1 cellular context compared by ENCODE assay signal in the genomic region with DNA sequence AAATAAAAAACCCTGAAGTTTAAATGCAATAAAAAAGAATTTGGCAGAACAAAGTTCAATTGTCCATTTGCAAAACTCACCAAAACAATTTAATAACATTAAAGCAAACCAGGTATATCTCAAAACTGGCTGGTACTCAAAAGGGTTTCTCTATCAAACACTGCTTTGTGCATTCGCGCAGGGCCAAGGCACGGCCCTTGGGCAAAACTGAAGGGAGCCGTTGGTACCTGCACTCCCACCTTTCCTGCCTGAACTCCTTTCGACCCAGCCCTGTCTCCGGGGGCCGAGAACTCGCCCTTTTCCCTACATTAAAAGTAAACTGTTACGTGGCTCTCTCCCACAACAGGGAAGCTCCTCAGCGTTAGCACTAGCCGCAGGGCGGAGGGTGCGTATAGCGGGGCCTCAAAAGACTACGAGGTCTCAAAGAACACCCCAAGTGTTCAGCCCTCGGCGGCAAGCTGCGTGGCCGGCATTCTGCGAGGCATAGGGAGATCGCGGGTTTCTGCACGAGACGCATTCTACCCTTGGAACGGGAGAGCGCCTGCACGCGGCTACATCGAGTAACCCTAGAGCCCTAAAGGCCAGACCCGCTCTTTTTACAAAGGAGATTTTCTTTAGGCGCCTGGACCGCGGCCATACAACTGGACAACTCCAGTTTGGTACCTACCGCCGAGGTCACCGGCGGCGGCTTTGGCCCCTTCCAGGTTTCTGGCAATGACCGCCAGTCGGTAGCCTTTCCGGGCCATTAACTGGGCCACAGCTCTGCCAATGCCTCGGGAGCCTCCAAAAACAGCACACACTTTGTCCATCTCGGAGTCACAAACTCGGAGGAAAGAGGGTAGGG.
TF ChIP-seq lines count a peak whose summit lies in the region.

No MANE protein-coding gene starts in this region.

TF ChIP-seq in HepG2, 621 proteins besides CTCF, POLR2A, EP300 and RAD21 (continued from another document and continues in another):
- TF ChIP-seq, protein P1, sequence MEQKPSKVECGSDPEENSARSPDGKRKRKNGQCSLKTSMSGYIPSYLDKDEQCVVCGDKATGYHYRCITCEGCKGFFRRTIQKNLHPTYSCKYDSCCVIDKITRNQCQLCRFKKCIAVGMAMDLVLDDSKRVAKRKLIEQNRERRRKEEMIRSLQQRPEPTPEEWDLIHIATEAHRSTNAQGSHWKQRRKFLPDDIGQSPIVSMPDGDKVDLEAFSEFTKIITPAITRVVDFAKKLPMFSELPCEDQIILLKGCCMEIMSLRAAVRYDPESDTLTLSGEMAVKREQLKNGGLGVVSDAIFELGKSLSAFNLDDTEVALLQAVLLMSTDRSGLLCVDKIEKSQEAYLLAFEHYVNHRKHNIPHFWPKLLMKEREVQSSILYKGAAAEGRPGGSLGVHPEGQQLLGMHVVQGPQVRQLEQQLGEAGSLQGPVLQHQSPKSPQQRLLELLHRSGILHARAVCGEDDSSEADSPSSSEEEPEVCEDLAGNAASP (CRISPR knock-in tag; IDR thresholded peaks at IDR 0.05; ENCODE audit: borderline replicate concordance): peak; percentile 12; the same call in 1 of the 2 replicates
- TF ChIP-seq AGO2 (optimal IDR thresholded peaks at IDR 0.05; ENCODE audit: low read depth, low read length) (peak; percentile 93), CHCHD3 (CRISPR knock-in tag; IDR thresholded peaks at IDR 0.05) (0 out of 2 replicates have a peak, but pooled peaks have one; percentile 16), ZNF331 (CRISPR knock-in tag; IDR thresholded peaks at IDR 0.05) (0 out of 2 replicates have a peak, but pooled peaks have one; percentile 16), ZNF790 (CRISPR knock-in tag; IDR thresholded peaks at IDR 0.05; ENCODE audit: borderline replicate concordance) (peak; percentile 64; the same call in 1 of the 2 replicates), NFKBIZ (CRISPR knock-in tag; IDR thresholded peaks at IDR 0.05) (no peak), ZNF768 (CRISPR knock-in tag; IDR thresholded peaks at IDR 0.05) (peak; percentile 35; the same call in 1 of the 2 replicates), ZNF652 (CRISPR knock-in tag; IDR thresholded peaks at IDR 0.05; ENCODE audit: borderline replicate concordance, low read depth) (no peak), ZFX (CRISPR knock-in tag; IDR thresholded peaks at IDR 0.05; ENCODE audit: low read depth) (peak; percentile 48; the same call in 1 of the 2 replicates), ZNF772 (CRISPR knock-in tag; IDR thresholded peaks at IDR 0.05) (0 out of 2 replicates have a peak, but pooled peaks have one; percentile 27), SMAD1 (CRISPR knock-in tag; IDR thresholded peaks at IDR 0.05; ENCODE audit: borderline replicate concordance, low read depth) (no peak), ZBTB42 (CRISPR knock-in tag; IDR thresholded peaks at IDR 0.05) (no peak), BCL6 (CRISPR knock-in tag; IDR thresholded peaks at IDR 0.05) (peak; percentile 39; the same call in 1 of the 2 replicates), ZNF317 (CRISPR knock-in tag; IDR thresholded peaks at IDR 0.05) (peak; percentile 56), SALL1 (CRISPR knock-in tag; IDR thresholded peaks at IDR 0.05) (peak; percentile 63), MIXL1 (CRISPR knock-in tag; IDR thresholded peaks at IDR 0.05) (0 out of 2 replicates have a peak, but pooled peaks have one; percentile 41), RBFOX2 (IDR thresholded peaks at IDR 0.05; ENCODE audit: low read depth, low read length) (peak; percentile 61; the same call in 1 of the 2 replicates), ZNF329 (CRISPR knock-in tag; IDR thresholded peaks at IDR 0.05; ENCODE audit: low read depth) (no peak), SOX6 (IDR thresholded peaks at IDR 0.05) (no peak), SOX6 (CRISPR knock-in tag; IDR thresholded peaks at IDR 0.05) (peak; percentile 8; the same call in 1 of the 2 replicates), ARNT2 (CRISPR knock-in tag; IDR thresholded peaks at IDR 0.05; ENCODE audit: low read depth) (peak; percentile 59), SRY (CRISPR knock-in tag; IDR thresholded peaks at IDR 0.05) (no peak; the same call in 1 of the 2 replicates), KDM2A (CRISPR knock-in tag; IDR thresholded peaks at IDR 0.05; ENCODE audit: borderline replicate concordance, low read depth) (no peak; the same call in 1 of the 2 replicates), BHLHE40 (IDR thresholded peaks at IDR 0.05; ENCODE audit: low read length) (0 out of 2 replicates have a peak, but pooled peaks have one; percentile 46), ZNF543 (CRISPR knock-in tag; IDR thresholded peaks at IDR 0.05) (peak; percentile 21; the same call in 1 of the 2 replicates), ZNF160 (CRISPR knock-in tag; IDR thresholded peaks at IDR 0.05) (peak; percentile 61; the same call in 1 of the 2 replicates), HOXA3 (CRISPR knock-in tag; IDR thresholded peaks at IDR 0.05) (peak; percentile 40), SMAD9 (CRISPR knock-in tag; IDR thresholded peaks at IDR 0.05) (no peak), NCOA5 (CRISPR knock-in tag; IDR thresholded peaks at IDR 0.05) (no peak), ZFY (CRISPR knock-in tag; IDR thresholded peaks at IDR 0.05) (peak; percentile 74; the same call in 1 of the 2 replicates), ZNF234 (CRISPR knock-in tag; conservative IDR thresholded peaks at IDR 0.05) (no peak)
- TF ChIP-seq, protein P2, sequence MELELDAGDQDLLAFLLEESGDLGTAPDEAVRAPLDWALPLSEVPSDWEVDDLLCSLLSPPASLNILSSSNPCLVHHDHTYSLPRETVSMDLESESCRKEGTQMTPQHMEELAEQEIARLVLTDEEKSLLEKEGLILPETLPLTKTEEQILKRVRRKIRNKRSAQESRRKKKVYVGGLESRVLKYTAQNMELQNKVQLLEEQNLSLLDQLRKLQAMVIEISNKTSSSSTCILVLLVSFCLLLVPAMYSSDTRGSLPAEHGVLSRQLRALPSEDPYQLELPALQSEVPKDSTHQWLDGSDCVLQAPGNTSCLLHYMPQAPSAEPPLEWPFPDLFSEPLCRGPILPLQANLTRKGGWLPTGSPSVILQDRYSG (CRISPR knock-in tag; IDR thresholded peaks at IDR 0.05): peak; percentile 71; the same call in 1 of the 2 replicates
- TF ChIP-seq, protein P3, sequence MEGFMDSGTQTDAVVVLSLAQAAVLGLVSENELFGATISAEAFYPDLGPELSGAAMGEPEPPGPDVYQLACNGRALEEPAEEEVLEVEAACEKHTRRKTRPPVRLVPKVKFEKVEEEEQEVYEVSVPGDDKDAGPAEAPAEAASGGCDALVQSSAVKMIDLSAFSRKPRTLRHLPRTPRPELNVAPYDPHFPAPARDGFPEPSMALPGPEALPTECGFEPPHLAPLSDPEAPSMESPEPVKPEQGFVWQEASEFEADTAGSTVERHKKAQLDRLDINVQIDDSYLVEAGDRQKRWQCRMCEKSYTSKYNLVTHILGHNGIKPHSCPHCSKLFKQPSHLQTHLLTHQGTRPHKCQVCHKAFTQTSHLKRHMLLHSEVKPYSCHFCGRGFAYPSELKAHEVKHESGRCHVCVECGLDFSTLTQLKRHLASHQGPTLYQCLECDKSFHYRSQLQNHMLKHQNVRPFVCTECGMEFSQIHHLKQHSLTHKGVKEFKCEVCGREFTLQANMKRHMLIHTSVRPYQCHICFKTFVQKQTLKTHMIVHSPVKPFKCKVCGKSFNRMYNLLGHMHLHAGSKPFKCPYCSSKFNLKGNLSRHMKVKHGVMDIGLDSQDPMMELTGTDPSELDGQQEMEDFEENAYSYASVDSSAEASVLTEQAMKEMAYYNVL (CRISPR knock-in tag; IDR thresholded peaks at IDR 0.05; ENCODE audit: borderline replicate concordance): peak; percentile 58; the same call in 1 of the 2 replicates
- TF ChIP-seq, protein P4, sequence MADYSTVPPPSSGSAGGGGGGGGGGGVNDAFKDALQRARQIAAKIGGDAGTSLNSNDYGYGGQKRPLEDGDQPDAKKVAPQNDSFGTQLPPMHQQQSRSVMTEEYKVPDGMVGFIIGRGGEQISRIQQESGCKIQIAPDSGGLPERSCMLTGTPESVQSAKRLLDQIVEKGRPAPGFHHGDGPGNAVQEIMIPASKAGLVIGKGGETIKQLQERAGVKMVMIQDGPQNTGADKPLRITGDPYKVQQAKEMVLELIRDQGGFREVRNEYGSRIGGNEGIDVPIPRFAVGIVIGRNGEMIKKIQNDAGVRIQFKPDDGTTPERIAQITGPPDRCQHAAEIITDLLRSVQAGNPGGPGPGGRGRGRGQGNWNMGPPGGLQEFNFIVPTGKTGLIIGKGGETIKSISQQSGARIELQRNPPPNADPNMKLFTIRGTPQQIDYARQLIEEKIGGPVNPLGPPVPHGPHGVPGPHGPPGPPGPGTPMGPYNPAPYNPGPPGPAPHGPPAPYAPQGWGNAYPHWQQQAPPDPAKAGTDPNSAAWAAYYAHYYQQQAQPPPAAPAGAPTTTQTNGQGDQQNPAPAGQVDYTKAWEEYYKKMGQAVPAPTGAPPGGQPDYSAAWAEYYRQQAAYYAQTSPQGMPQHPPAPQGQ (CRISPR knock-in tag; IDR thresholded peaks at IDR 0.05; ENCODE audit: borderline replicate concordance): no peak
- TF ChIP-seq, protein P5, sequence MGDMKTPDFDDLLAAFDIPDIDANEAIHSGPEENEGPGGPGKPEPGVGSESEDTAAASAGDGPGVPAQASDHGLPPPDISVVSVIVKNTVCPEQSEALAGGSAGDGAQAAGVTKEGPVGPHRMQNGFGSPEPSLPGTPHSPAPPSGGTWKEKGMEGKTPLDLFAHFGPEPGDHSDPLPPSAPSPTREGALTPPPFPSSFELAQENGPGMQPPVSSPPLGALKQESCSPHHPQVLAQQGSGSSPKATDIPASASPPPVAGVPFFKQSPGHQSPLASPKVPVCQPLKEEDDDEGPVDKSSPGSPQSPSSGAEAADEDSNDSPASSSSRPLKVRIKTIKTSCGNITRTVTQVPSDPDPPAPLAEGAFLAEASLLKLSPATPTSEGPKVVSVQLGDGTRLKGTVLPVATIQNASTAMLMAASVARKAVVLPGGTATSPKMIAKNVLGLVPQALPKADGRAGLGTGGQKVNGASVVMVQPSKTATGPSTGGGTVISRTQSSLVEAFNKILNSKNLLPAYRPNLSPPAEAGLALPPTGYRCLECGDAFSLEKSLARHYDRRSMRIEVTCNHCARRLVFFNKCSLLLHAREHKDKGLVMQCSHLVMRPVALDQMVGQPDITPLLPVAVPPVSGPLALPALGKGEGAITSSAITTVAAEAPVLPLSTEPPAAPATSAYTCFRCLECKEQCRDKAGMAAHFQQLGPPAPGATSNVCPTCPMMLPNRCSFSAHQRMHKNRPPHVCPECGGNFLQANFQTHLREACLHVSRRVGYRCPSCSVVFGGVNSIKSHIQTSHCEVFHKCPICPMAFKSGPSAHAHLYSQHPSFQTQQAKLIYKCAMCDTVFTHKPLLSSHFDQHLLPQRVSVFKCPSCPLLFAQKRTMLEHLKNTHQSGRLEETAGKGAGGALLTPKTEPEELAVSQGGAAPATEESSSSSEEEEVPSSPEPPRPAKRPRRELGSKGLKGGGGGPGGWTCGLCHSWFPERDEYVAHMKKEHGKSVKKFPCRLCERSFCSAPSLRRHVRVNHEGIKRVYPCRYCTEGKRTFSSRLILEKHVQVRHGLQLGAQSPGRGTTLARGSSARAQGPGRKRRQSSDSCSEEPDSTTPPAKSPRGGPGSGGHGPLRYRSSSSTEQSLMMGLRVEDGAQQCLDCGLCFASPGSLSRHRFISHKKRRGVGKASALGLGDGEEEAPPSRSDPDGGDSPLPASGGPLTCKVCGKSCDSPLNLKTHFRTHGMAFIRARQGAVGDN (CRISPR knock-in tag; IDR thresholded peaks at IDR 0.05): peak; percentile 88
- TF ChIP-seq, protein P6, sequence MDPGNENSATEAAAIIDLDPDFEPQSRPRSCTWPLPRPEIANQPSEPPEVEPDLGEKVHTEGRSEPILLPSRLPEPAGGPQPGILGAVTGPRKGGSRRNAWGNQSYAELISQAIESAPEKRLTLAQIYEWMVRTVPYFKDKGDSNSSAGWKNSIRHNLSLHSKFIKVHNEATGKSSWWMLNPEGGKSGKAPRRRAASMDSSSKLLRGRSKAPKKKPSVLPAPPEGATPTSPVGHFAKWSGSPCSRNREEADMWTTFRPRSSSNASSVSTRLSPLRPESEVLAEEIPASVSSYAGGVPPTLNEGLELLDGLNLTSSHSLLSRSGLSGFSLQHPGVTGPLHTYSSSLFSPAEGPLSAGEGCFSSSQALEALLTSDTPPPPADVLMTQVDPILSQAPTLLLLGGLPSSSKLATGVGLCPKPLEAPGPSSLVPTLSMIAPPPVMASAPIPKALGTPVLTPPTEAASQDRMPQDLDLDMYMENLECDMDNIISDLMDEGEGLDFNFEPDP (CRISPR knock-in tag; conservative IDR thresholded peaks at IDR 0.05): 0 out of 2 replicates have a peak, but pooled peaks have one; percentile 90
- TF ChIP-seq, protein P7, sequence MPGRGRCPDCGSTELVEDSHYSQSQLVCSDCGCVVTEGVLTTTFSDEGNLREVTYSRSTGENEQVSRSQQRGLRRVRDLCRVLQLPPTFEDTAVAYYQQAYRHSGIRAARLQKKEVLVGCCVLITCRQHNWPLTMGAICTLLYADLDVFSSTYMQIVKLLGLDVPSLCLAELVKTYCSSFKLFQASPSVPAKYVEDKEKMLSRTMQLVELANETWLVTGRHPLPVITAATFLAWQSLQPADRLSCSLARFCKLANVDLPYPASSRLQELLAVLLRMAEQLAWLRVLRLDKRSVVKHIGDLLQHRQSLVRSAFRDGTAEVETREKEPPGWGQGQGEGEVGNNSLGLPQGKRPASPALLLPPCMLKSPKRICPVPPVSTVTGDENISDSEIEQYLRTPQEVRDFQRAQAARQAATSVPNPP (CRISPR knock-in tag; IDR thresholded peaks at IDR 0.05): no peak
- TF ChIP-seq, protein P8, sequence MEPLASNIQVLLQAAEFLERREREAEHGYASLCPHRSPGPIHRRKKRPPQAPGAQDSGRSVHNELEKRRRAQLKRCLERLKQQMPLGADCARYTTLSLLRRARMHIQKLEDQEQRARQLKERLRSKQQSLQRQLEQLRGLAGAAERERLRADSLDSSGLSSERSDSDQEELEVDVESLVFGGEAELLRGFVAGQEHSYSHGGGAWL (CRISPR knock-in tag; IDR thresholded peaks at IDR 0.05): 0 out of 2 replicates have a peak, but pooled peaks have one; percentile 37
- TF ChIP-seq, protein P9, sequence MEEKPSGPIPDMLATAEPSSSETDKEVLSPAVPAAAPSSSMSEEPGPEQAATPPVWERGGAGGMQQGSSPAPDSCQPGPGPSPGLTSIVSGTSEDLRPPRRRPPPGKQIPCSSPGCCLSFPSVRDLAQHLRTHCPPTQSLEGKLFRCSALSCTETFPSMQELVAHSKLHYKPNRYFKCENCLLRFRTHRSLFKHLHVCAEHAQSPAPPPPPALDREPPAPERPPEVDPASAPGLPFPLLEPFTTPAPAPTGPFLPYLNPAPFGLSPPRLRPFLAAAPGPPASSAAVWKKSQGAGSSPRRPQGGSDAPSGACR (CRISPR knock-in tag; IDR thresholded peaks at IDR 0.05): 0 out of 2 replicates have a peak, but pooled peaks have one; percentile 22
- TF ChIP-seq, protein P10, sequence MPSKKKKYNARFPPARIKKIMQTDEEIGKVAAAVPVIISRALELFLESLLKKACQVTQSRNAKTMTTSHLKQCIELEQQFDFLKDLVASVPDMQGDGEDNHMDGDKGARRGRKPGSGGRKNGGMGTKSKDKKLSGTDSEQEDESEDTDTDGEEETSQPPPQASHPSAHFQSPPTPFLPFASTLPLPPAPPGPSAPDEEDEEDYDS (CRISPR knock-in tag; IDR thresholded peaks at IDR 0.05): no peak
- TF ChIP-seq, protein P11, sequence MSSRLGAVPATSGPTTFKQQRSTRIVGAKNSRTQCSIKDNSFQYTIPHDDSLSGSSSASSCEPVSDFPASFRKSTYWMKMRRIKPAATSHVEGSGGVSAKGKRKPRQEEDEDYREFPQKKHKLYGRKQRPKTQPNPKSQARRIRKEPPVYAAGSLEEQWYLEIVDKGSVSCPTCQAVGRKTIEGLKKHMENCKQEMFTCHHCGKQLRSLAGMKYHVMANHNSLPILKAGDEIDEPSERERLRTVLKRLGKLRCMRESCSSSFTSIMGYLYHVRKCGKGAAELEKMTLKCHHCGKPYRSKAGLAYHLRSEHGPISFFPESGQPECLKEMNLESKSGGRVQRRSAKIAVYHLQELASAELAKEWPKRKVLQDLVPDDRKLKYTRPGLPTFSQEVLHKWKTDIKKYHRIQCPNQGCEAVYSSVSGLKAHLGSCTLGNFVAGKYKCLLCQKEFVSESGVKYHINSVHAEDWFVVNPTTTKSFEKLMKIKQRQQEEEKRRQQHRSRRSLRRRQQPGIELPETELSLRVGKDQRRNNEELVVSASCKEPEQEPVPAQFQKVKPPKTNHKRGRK (CRISPR knock-in tag; IDR thresholded peaks at IDR 0.05): no peak
